In the genomic region with DNA sequence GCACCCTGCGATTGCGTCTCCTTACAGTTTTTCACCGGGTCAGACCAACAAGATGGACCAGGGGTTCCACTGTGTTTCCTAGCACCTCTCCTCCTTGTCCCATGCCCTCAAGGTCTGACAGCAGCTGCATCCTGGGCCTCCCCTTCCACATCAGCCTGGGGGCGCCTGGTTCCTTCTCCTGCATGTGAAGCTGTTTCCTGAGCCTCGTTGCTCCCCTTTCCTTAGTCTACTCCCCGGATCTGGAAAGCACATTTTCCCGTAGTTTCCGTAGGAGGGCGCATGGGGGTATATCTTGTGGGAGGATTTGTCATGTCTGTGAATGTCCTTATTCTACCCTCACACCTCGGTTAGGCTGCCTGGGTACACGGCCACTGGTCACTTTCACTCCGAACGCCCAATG, we compare ENCODE assay signal across 28 cellular contexts. TPM values are rescaled to one million over a fixed set of nuclear protein-coding genes. Genes with fewer than 3 reads are reported as not detected.
A peak's percentile ranks its signal among the peaks of the same experiment; 100 is the strongest.
DNase-seq lines count a peak whose midpoint lies in the region; ATAC-seq and TF ChIP-seq lines count a peak whose summit lies in the region.
"Had no signal": no experiment of that assay in that cellular context is flagged by ENCODE, and none has a peak within 500 bp of the region (broad histone marks: within the 10 kb centered on the region; RNA-seq: fewer than 3 reads in every experiment).

No MANE protein-coding gene starts in this region.

- H3K4me3 ChIP-seq in AG04449 (ENCODE audit: low read depth, low read length) = no peak overlapping the region
- no peak overlapping the region for H3K4me3 ChIP-seq in H7 (ENCODE audit: insufficient read depth, low read depth, low read length)
- no peak overlapping the region for H3K4me3 ChIP-seq in SU-DHL-6 (ENCODE audit: insufficient read depth, low read length, poor library complexity, severe bottlenecking)
- no peak overlapping the region for H3K4me3 ChIP-seq in endodermal cell (ENCODE audit: low read length)
- H3K4me3 ChIP-seq in vagina = no peak overlapping the region
- H3K4me3 ChIP-seq: HAP-1, PC-9, SJCRH30 had no signal

- no peak overlapping the region for H3K4me3 Mint-ChIP-seq in endodermal cell
- H3K4me3 Mint-ChIP-seq: CD4-positive, alpha-beta memory T cell; HFFc6; IgD-negative memory B cell had no signal

- no peaks in the 10 kb centered on the region for H3K9me3 ChIP-seq in SU-DHL-6 (ENCODE audit: insufficient read depth, low read length)
- H3K9me3 ChIP-seq in endodermal cell (ENCODE audit: control insufficient read depth, low read length) = no peaks in the 10 kb centered on the region
- no peaks in the 10 kb centered on the region for H3K9me3 ChIP-seq in vagina
- H3K9me3 ChIP-seq: HAP-1, SJCRH30 had no signal

- H3K27ac ChIP-seq in SU-DHL-6 (ENCODE audit: low read depth, low read length) = peak overlapping the region; percentile 97
- no peak overlapping the region for H3K27ac ChIP-seq in endodermal cell (ENCODE audit: low read depth, low read length)
- no peak overlapping the region for H3K27ac ChIP-seq in vagina
- H3K27ac ChIP-seq: KMS-11, PC-9, SJCRH30 had no signal

- DNase-seq in AG04449 (ENCODE audit: low read depth, low spot score) (no peak), H7 (peak; percentile 73), endodermal cell (no peak), mucosa of gallbladder (ENCODE audit: low spot score) (no peak), NCI-H748 treated with DMSO at 0.1 percent for 48 hours (lab: John Stamatoyannopoulos, UW) (no peak), vagina (ENCODE audit: extremely low spot score in 2 of 2) (no peak)
- DNase-seq: 8988T; ACHN; CD4-positive, alpha-beta memory T cell; COR-L47; EL; GDM1; HFFc6; NCI-H1092; NCI-H1417 treated with DMSO at 0.1 percent for 48 hours; NCI-H1694 treated with DMSO at 0.1 percent for 48 hours; NCI-H2081; NCI-H226; NCI-H510A; PC-9; SJCRH30 had no signal

- TF ChIP-seq CTCF in AG04449 (IDR thresholded peaks at IDR 0.05; ENCODE audit: insufficient read depth, low read length, missing control alignments) (peak; percentile 8), SU-DHL-6 (IDR thresholded peaks at IDR 0.05; ENCODE audit: insufficient read depth, low read length, poor library complexity, severe bottlenecking) (no peak), endodermal cell (conservative IDR thresholded peaks at IDR 0.05) (peak; percentile 13), vagina (IDR thresholded peaks at IDR 0.05) (no peak)

- H3K9me3 Mint-ChIP-seq in endodermal cell = no peaks in the 10 kb centered on the region
- H3K9me3 Mint-ChIP-seq: CD4-positive, alpha-beta memory T cell; HFFc6; IgD-negative memory B cell had no signal

- no peak for TF ChIP-seq POLR2A in vagina (IDR thresholded peaks at IDR 0.05)

- H3K27me3 Mint-ChIP-seq in endodermal cell (ENCODE audit: insufficient read depth) = no peaks in the 10 kb centered on the region
- H3K27me3 Mint-ChIP-seq: CD4-positive, alpha-beta memory T cell had no signal

- POLR2A ChIA-PET in AG04449 (lab: Yijun Ruan, JAX) = no interaction called here

- H4K20me1 ChIP-seq in SU-DHL-6 (ENCODE audit: low read depth, low read length) = no peaks in the 10 kb centered on the region

- H3K79me2 ChIP-seq in SU-DHL-6 (ENCODE audit: insufficient read depth, low read length) = peaks cover 37% of the 10 kb centered on the region; the same call in 1 of the 2 replicates

- H3K36me3 ChIP-seq in H7 (replicated peaks; ENCODE audit: control insufficient read depth, insufficient read depth, low read length) (no peaks in the 10 kb centered on the region), SU-DHL-6 (ENCODE audit: low read length) (no peaks in the 10 kb centered on the region), endodermal cell (ENCODE audit: control insufficient read depth, insufficient read depth, low read length) (no peaks in the 10 kb centered on the region), vagina (no peaks in the 10 kb centered on the region)
- H3K36me3 ChIP-seq: HAP-1, SJCRH30 had no signal

- H3K27me3 ChIP-seq in H7 (ENCODE audit: control insufficient read depth, insufficient read depth, low read length) = no peaks in the 10 kb centered on the region
- H3K27me3 ChIP-seq in SU-DHL-6 (ENCODE audit: low read length) = no peaks in the 10 kb centered on the region
- no peaks in the 10 kb centered on the region for H3K27me3 ChIP-seq in endodermal cell (ENCODE audit: control insufficient read depth, insufficient read depth, low read length, poor library complexity, severe bottlenecking)
- H3K27me3 ChIP-seq in vagina = no peaks in the 10 kb centered on the region

- H3K9ac ChIP-seq in SU-DHL-6 (ENCODE audit: low read length) (peak overlapping the region; percentile 89; the same call in 1 of the 2 replicates), endodermal cell (ENCODE audit: extremely low read depth, low read length, poor library complexity, severe bottlenecking) (no peak overlapping the region)
- H3K9ac ChIP-seq: KMS-11 had no signal

- 86 to 100% methylated on average over 8 to 12 of the region's 13 CpGs for WGBS in endodermal cell (ENCODE audit: insufficient coverage in 1 of 2, insufficient read length in 1 of 2), 2 experiments

- peaks cover 4% of the 10 kb centered on the region for H3K4me1 Mint-ChIP-seq in endodermal cell

- peaks cover 4% of the 10 kb centered on the region for H3K4me1 ChIP-seq in endodermal cell (ENCODE audit: control insufficient read depth, insufficient read depth, low read length)
- peaks cover 14% of the 10 kb centered on the region for H3K4me1 ChIP-seq in vagina

- peak overlapping the region; percentile 89 for H3K4me2 ChIP-seq in SU-DHL-6 (ENCODE audit: low read depth, low read length, poor library complexity, severe bottlenecking)
- H3K4me2 ChIP-seq: KMS-11, PC-9 had no signal

- no peak overlapping the region for H3K27ac Mint-ChIP-seq in endodermal cell
- H3K27ac Mint-ChIP-seq: HFFc6 had no signal

- H3F3A ChIP-seq in SU-DHL-6 (ENCODE audit: insufficient read depth) = peaks cover 95% of the 10 kb centered on the region

- intact Hi-C loops in vagina (cut with DNase I) = no loop called here

- CTCF ChIA-PET in AG04449 (lab: Yijun Ruan, JAX) = interaction anchor here (1.7 kb wide), 1 partner anchor 245 kb away, joined by 10 read pairs; no protein-coding TSS in a partner anchor

- peaks cover 2% of the 10 kb centered on the region for H3K36me3 Mint-ChIP-seq in endodermal cell (ENCODE audit: low read depth)

- H2AFZ ChIP-seq in SU-DHL-6 (ENCODE audit: low read depth, low read length, severe bottlenecking) = no peak overlapping the region
- H2AFZ ChIP-seq: PC-9 had no signal

- H3K9me2 ChIP-seq in SU-DHL-6 (replicated peaks; ENCODE audit: insufficient read depth, low read length) = no peaks in the 10 kb centered on the region

- no peak for ATAC-seq in HG02852 (IDR thresholded peaks at IDR 0.05; ENCODE audit: unreplicated experiment)
- ATAC-seq: Right ventricle myocardium inferior, SK-N-SH treated with all-trans-retinoic acid at 6 μM for 48 hours had no signal

RNA-seq across cellular contexts. Expression of a gene that starts 6.1 kb away (rescaled TPM):
- total RNA-seq in H7 (2014; rRNA removed; shearing (Covaris generic)) = 6.7 and 8.4 TPM in 2 replicates
- total RNA-seq in endodermal cell (10 to 100 TPM in 1 of 2 donors, 1 to 10 TPM in 1; 8.8 to 10.1 TPM), mucosa of gallbladder (6.4 TPM), vagina (31.2 TPM)
- 8.4 TPM for polyA plus RNA-seq in endodermal cell (2013, experiment 1 of 2)
- 10.4 TPM for polyA plus RNA-seq in endodermal cell (2013, experiment 2 of 2)

Comparison
In these comparisons a context has a peak if more than half of its experiments do, and no peak if none do; other contexts are left out.
1. CTCF ChIP-seq: peak in AG04449 (single experiment) and endodermal cell (single experiment); none in SU-DHL-6 (single experiment) and vagina (0 of 3).